8 cellular contexts compared by ENCODE assay signal in the genomic region with DNA sequence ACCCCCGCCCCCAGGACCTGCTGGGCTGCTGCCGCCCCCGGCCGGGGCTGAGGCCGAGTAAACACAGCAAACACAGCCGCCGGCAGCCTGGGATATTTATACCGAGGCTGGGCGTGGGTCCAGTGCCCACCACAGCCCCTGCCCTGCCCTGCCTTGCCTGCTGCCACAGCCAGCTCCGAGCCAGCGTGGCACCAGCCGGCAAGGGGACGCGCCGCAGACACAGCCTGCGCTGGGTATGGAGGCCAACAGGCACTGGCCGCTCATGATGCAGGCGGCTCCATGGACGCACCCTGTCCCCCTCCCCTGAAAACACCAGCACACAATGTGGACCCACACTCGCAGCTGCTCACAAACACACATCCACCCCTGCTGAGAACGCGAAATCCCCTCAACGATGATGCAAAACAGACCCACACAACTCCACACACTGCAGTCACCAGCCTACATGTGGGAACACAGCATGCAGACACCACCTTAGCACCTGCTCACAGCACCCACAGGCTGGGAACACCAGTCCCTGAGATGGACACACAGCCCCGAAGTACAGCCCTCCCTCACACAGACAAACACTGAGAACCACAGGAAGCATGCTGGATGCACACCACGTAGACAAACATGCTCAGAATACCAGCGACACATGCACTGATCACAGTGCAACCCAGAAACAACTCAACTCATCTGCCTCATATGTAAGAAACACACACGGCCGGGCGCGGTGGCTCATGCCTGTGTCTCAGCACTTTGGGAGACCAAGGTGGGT. TPM values are rescaled to one million over a fixed set of nuclear protein-coding genes. Genes with fewer than 3 reads are reported as not detected.
DNase-seq lines count a peak whose midpoint lies in the region; ATAC-seq and TF ChIP-seq lines count a peak whose summit lies in the region.

No MANE protein-coding gene starts in this region.

- H3K4me1 ChIP-seq in BE2C = peaks cover 64% of the 10 kb centered on the region

- peak; percentile 30 for ATAC-seq in left ventricle myocardium superior
- ATAC-seq in GM18498 (IDR thresholded peaks at IDR 0.05; ENCODE audit: unreplicated experiment) = no peak
- ATAC-seq in HG03175 (IDR thresholded peaks at IDR 0.05; ENCODE audit: unreplicated experiment) = no peak
- no peak for ATAC-seq in GM18861 (IDR thresholded peaks at IDR 0.05; ENCODE audit: unreplicated experiment)

- peak; percentile 40 for DNase-seq in BE2C
- peak; percentile 78 for DNase-seq in H7
- peak; percentile 71 for DNase-seq in left ventricle myocardium superior
- DNase-seq in skeletal muscle cell (ENCODE audit: low read depth) = peak; percentile 56

- peaks cover 65% of the 10 kb centered on the region for H3K4me1 Mint-ChIP-seq in activated naive CD8-positive, alpha-beta T cell (ENCODE audit: low read depth)

- intact Hi-C loops in left ventricle myocardium superior (cut with micrococcal nuclease) = no loop called here

- H3K4me3 ChIP-seq in BE2C (ENCODE audit: low read depth, low read length) (peak overlapping the region; percentile 56), H7 (ENCODE audit: insufficient read depth, low read depth, low read length) (peak overlapping the region; percentile 38), skeletal muscle cell (ENCODE audit: low read depth, low read length) (peak overlapping the region; percentile 3)

- H3K9me3 ChIP-seq in BE2C = no peaks in the 10 kb centered on the region

- peaks cover 13% of the 10 kb centered on the region for H3K36me3 Mint-ChIP-seq in activated naive CD8-positive, alpha-beta T cell

- H3K27me3 ChIP-seq in BE2C (no peaks in the 10 kb centered on the region), H7 (ENCODE audit: control insufficient read depth, insufficient read depth, low read length) (no peaks in the 10 kb centered on the region)

- peak overlapping the region; percentile 68 for H3K4me3 Mint-ChIP-seq in activated naive CD8-positive, alpha-beta T cell

- H3K36me3 ChIP-seq in BE2C (peaks cover 5% of the 10 kb centered on the region), H7 (replicated peaks; ENCODE audit: control insufficient read depth, insufficient read depth, low read length) (peaks cover 3% of the 10 kb centered on the region)

- TF ChIP-seq CTCF in BE2C (IDR thresholded peaks at IDR 0.05; ENCODE audit: low read depth, low read length) = no peak

- H3K9me3 Mint-ChIP-seq in activated naive CD8-positive, alpha-beta T cell (ENCODE audit: low read depth) = no peaks in the 10 kb centered on the region

- no peaks in the 10 kb centered on the region for H3K27me3 Mint-ChIP-seq in activated naive CD8-positive, alpha-beta T cell

- H3K27ac Mint-ChIP-seq in activated naive CD8-positive, alpha-beta T cell = peak overlapping the region; percentile 97

RNA-seq across cellular contexts. Expression of gene CCDC97, which starts 16.2 kb away (rescaled TPM):
- 54.0 TPM for polyA plus RNA-seq in BE2C (2012; ENCODE audit: insufficient read depth, insufficient read length, low read depth)
- total RNA-seq in H7 (2014; rRNA removed; shearing (Covaris generic)) = 19.6 and 20.8 TPM in 2 replicates
- total RNA-seq in left ventricle myocardium superior = 15.9 TPM

RNA-seq across cellular contexts. Expression of gene TGFB1, which starts 27.6 kb away (rescaled TPM):
- polyA plus RNA-seq in BE2C (2012; ENCODE audit: insufficient read depth, insufficient read length, low read depth) = 115 TPM
- 8.6 and 11.6 TPM in 2 replicates for total RNA-seq in H7 (2014; rRNA removed; shearing (Covaris generic))
- 13.2 TPM for total RNA-seq in left ventricle myocardium superior

RNA-seq across cellular contexts. Expression of gene B9D2, which starts 37.8 kb away (rescaled TPM):
- polyA plus RNA-seq in BE2C (2012; ENCODE audit: insufficient read depth, insufficient read length, low read depth) = 28.2 TPM
- 1.1 and 2.9 TPM in 2 replicates for total RNA-seq in H7 (2014; rRNA removed; shearing (Covaris generic))
- 3.7 TPM for total RNA-seq in left ventricle myocardium superior

RNA-seq across cellular contexts. Expression of gene TMEM91, which starts 50.2 kb away (rescaled TPM):
- 3.7 TPM for polyA plus RNA-seq in BE2C (2012; ENCODE audit: insufficient read depth, insufficient read length, low read depth)
- 8.4 and 13.3 TPM in 2 replicates for total RNA-seq in H7 (2014; rRNA removed; shearing (Covaris generic))
- 3.6 TPM for total RNA-seq in left ventricle myocardium superior

Comparison
In these comparisons a context has a peak if more than half of its experiments do, and no peak if none do; other contexts are left out.
1. H3K4me3 ChIP-seq: peak in every context shown above with its lines; median percentile 56 in BE2C; 38 in H7; 3 in skeletal muscle cell.